In the genomic region with DNA sequence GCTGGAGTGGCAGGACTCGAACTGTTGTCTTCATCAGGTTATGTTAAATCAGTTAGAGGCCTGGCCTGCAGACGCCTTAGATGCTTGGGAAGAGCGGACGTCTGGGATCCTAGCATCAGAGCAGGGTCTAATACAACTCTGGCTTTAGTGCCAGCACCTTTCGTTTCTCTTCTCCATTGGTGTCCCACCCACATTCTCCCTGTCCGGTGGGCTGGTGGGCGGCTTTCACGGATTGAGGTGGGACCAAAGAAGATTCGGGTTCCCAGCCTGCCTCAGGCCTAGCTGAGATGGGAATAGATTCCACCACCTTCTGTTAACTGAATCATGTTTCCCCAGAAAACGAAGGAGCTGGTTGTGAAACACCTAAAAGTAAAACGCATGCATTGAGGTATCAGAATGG, we compare ENCODE assay signal across 8 cellular contexts. TPM values are rescaled to one million over a fixed set of nuclear protein-coding genes. Genes with fewer than 3 reads are reported as not detected.
A peak's percentile ranks its signal among the peaks of the same experiment; 100 is the strongest.
DNase-seq lines count a peak whose midpoint lies in the region; ATAC-seq and TF ChIP-seq lines count a peak whose summit lies in the region.

No MANE protein-coding gene starts in this region.

- H2AFZ ChIP-seq in IMR-90 (replicated peaks; ENCODE audit: low read length, poor library complexity) (no peak overlapping the region), neuronal stem cell (ENCODE audit: low read length) (peak overlapping the region; percentile 96)

- no peak overlapping the region for H3K56ac ChIP-seq in IMR-90 (ENCODE audit: extremely low read depth, insufficient read depth, low read length)

- DNase-seq in CD14-positive monocyte (ENCODE audit: low spot score) = no peak
- no peak for DNase-seq in IMR-90
- no peak for DNase-seq in neuronal stem cell (ENCODE audit: low spot score)
- no peak for DNase-seq in D341Med (ENCODE audit: low spot score)
- no peak for DNase-seq in OCI-M2 (lab: John Stamatoyannopoulos, UW; ENCODE audit: unreplicated experiment)

- no peak overlapping the region for H2BK20ac ChIP-seq in IMR-90 (ENCODE audit: low read depth, low read length)

- no peak overlapping the region for H2BK12ac ChIP-seq in neuronal stem cell (ENCODE audit: low read length)

- peaks cover 7 to 8% of the 10 kb centered on the region in 2 donors for H3K36me3 Mint-ChIP-seq in CD14-positive monocyte
- peaks cover 6% of the 10 kb centered on the region for H3K36me3 Mint-ChIP-seq in dendritic cell treated with granulocyte-macrophage colony-stimulating factor and Interleukin-4, amounts not matched to agents 40 ng/mL and 50 ng/mL, for 4 days (ENCODE audit: low read depth)

- no peak overlapping the region for H4K8ac ChIP-seq in IMR-90 (ENCODE audit: low read depth in 2 of 2, low read length in 2 of 2)
- no peak overlapping the region for H4K8ac ChIP-seq in neuronal stem cell (ENCODE audit: low read depth, low read length)

- H3K4me1 Mint-ChIP-seq in CD14-positive monocyte = peaks cover 40% of the 10 kb centered on the region
- peaks cover 30% of the 10 kb centered on the region for H3K4me1 Mint-ChIP-seq in dendritic cell treated with granulocyte-macrophage colony-stimulating factor and Interleukin-4, amounts not matched to agents 40 ng/mL and 50 ng/mL, for 4 days (ENCODE audit: low read depth)

- H2AK5ac ChIP-seq in IMR-90 (ENCODE audit: low read depth, low read length) (no peak overlapping the region), neuronal stem cell (ENCODE audit: low read depth, low read length) (no peak overlapping the region)

- dilution Hi-C loops in IMR-90 (cut with HindIII; ENCODE audit: low sequenced_read_pairs, unreplicated experiment) = no loop called here

- peaks cover 3% of the 10 kb centered on the region for H3K27me3 ChIP-seq in IMR-90 (ENCODE audit: control insufficient read depth, insufficient read depth, low read length)
- no peaks in the 10 kb centered on the region for H3K27me3 ChIP-seq in neuronal stem cell (ENCODE audit: control insufficient read depth in 3 of 3, insufficient read depth in 3 of 3, low read depth in 1 of 3, low read length in 3 of 3)

- H2BK5ac ChIP-seq in IMR-90 (ENCODE audit: low read depth, low read length, poor library complexity, severe bottlenecking) = no peak overlapping the region
- no peak overlapping the region for H2BK5ac ChIP-seq in neuronal stem cell (ENCODE audit: low read length)

- H2AK9ac ChIP-seq in IMR-90 (replicated peaks; ENCODE audit: low read depth, low read length, poor library complexity) = no peak overlapping the region

- no peaks in the 10 kb centered on the region for H3K4me1 ChIP-seq in IMR-90 (ENCODE audit: control insufficient read depth, insufficient read depth, low read length)
- H3K4me1 ChIP-seq in neuronal stem cell (ENCODE audit: control insufficient read depth in 2 of 2, insufficient read depth in 1 of 2, low read depth in 1 of 2, low read length in 2 of 2) = no peaks in the 10 kb centered on the region

- no peak overlapping the region for H4K5ac ChIP-seq in IMR-90 (ENCODE audit: low read depth, low read length)

- H3K4ac ChIP-seq in IMR-90 (ENCODE audit: low read depth, low read length) (no peak overlapping the region), neuronal stem cell (ENCODE audit: low read length) (no peak overlapping the region)

- H3K27me3 Mint-ChIP-seq in CD14-positive monocyte (ENCODE audit: low read depth in 3 of 3) = peaks cover 0 to 6% (median 0%) of the 10 kb centered on the region in 3 donors
- no peaks in the 10 kb centered on the region for H3K27me3 Mint-ChIP-seq in dendritic cell treated with granulocyte-macrophage colony-stimulating factor and Interleukin-4, amounts not matched to agents 40 ng/mL and 50 ng/mL, for 4 days

- H3K23ac ChIP-seq in IMR-90 (ENCODE audit: low read depth, low read length) (no peak overlapping the region), neuronal stem cell (ENCODE audit: low read depth, low read length, poor library complexity) (no peak overlapping the region)

- H4K91ac ChIP-seq in IMR-90 (ENCODE audit: insufficient read depth, low read depth, low read length) (no peak overlapping the region), neuronal stem cell (ENCODE audit: low read depth, low read length, poor library complexity) (no peak overlapping the region)

- H3K4me2 ChIP-seq in IMR-90 (ENCODE audit: low read depth, low read length) (peak overlapping the region; percentile 6; the same call in 1 of the 2 replicates), neuronal stem cell (ENCODE audit: insufficient read depth, low read length, poor library complexity, severe bottlenecking) (peak overlapping the region; percentile 25)

- CTCF ChIA-PET in IMR-90 (lab: Yijun Ruan, JAX) = no interaction called here

- peaks cover 0 to 14% (median 2%) of the 10 kb centered on the region in 7 donors for H3K9me3 Mint-ChIP-seq in CD14-positive monocyte
- H3K9me3 Mint-ChIP-seq in dendritic cell treated with granulocyte-macrophage colony-stimulating factor and Interleukin-4, amounts not matched to agents 40 ng/mL and 50 ng/mL, for 4 days = no peaks in the 10 kb centered on the region

- H3K36me3 ChIP-seq in IMR-90 (ENCODE audit: control insufficient read depth, insufficient read depth, low read length) = no peaks in the 10 kb centered on the region
- H3K36me3 ChIP-seq in neuronal stem cell (replicated peaks in 1 of 2; ENCODE audit: control insufficient read depth in 2 of 2, insufficient read depth in 2 of 2, low read length in 2 of 2) = no peaks in the 10 kb centered on the region

- no peak for TF ChIP-seq POLR2A in IMR-90 (IDR thresholded peaks at IDR 0.05; ENCODE audit: low read depth, low read length)

- in situ Hi-C loops in IMR-90 (cut with MboI; ENCODE audit: low sequenced_read_pairs) = no loop called here

- H3K9me3 ChIP-seq in IMR-90 (ENCODE audit: control insufficient read depth, insufficient read depth, low read length) (no peaks in the 10 kb centered on the region), neuronal stem cell (replicated peaks in 1 of 2; ENCODE audit: control insufficient read depth in 2 of 2, insufficient read depth in 1 of 2, low read depth in 1 of 2, low read length in 2 of 2) (no peaks in the 10 kb centered on the region)

- no peak overlapping the region for H2BK15ac ChIP-seq in IMR-90 (ENCODE audit: low read depth, low read length)
- H2BK15ac ChIP-seq in neuronal stem cell (ENCODE audit: low read length) = no peak overlapping the region

- POLR2A ChIA-PET in IMR-90 (lab: Charles Lee; ENCODE audit: unreplicated experiment) = no interaction called here

- TF ChIP-seq CTCF in CD14-positive monocyte (IDR thresholded peaks at IDR 0.05) = no peak
- no peak for TF ChIP-seq CTCF in IMR-90 (conservative IDR thresholded peaks at IDR 0.05; ENCODE audit: low read depth, low read length)

- no peak for TF ChIP-seq RAD21 in IMR-90 (IDR thresholded peaks at IDR 0.05; ENCODE audit: low read length)

- no TSS peak for BruUV-seq in IMR-90 (replicated peaks; lab: Mats Ljungman, UMichigan)

- peak overlapping the region; percentile 50 to 86 (median 80) for H3K27ac Mint-ChIP-seq in CD14-positive monocyte
- peak overlapping the region; percentile 81 for H3K27ac Mint-ChIP-seq in dendritic cell treated with granulocyte-macrophage colony-stimulating factor and Interleukin-4, amounts not matched to agents 40 ng/mL and 50 ng/mL, for 4 days

- H4K20me1 ChIP-seq in IMR-90 (ENCODE audit: insufficient read depth, low read length) = no peaks in the 10 kb centered on the region

- H3K9ac ChIP-seq in IMR-90 (ENCODE audit: low read depth, low read length) (no peak overlapping the region), neuronal stem cell (ENCODE audit: low read depth, low read length, poor library complexity) (no peak overlapping the region)

- 75% methylated on average over 1 of the region's 11 CpGs; no CpG with 5 or more reads in 1 of the 2 experiments for WGBS in IMR-90 (ENCODE audit: extremely low coverage in 2 of 2, insufficient read length in 1 of 2), 2 experiments
- no CpG with 5 or more reads among the region's 11 CpGs for WGBS in neuronal stem cell (ENCODE audit: extremely low coverage in 2 of 2, insufficient read length in 2 of 2, insufficient replicate concordance in 1 of 2), 2 donors

- no peaks in the 10 kb centered on the region; the same call in 1 of the 2 replicates for H3K9me1 ChIP-seq in IMR-90 (ENCODE audit: insufficient read depth, low read length)

- H3K4me3 ChIP-seq in IMR-90 (ENCODE audit: insufficient read depth, low read depth, low read length) (no peak overlapping the region), neuronal stem cell (ENCODE audit: low read length in 2 of 2) (peak overlapping the region in 1 of 2 donors; percentile 72)

- peak overlapping the region; percentile 76 to 78 for H3K4me3 Mint-ChIP-seq in CD14-positive monocyte
- H3K4me3 Mint-ChIP-seq in dendritic cell treated with granulocyte-macrophage colony-stimulating factor and Interleukin-4, amounts not matched to agents 40 ng/mL and 50 ng/mL, for 4 days = peak overlapping the region; percentile 81

- no peak overlapping the region for H3K18ac ChIP-seq in IMR-90 (ENCODE audit: low read depth, low read length)
- H3K18ac ChIP-seq in neuronal stem cell (ENCODE audit: low read length) = no peak overlapping the region

- H2BK120ac ChIP-seq in IMR-90 (ENCODE audit: low read depth, low read length) (no peak overlapping the region), neuronal stem cell (ENCODE audit: low read depth, low read length) (no peak overlapping the region)

- H3K27ac ChIP-seq in IMR-90 (ENCODE audit: insufficient read depth, low read length) = no peak overlapping the region
- no peak overlapping the region for H3K27ac ChIP-seq in neuronal stem cell (replicated peaks; ENCODE audit: low read length)

- H3K14ac ChIP-seq in IMR-90 (replicated peaks; ENCODE audit: low read depth, low read length) = no peak overlapping the region
- no peak overlapping the region for H3K14ac ChIP-seq in neuronal stem cell (ENCODE audit: low read length)

- intact Hi-C loops in CD14-positive monocyte (cut with micrococcal nuclease) = no loop called here
- intact Hi-C loops in IMR-90 (cut with micrococcal nuclease) = no loop called here
- intact Hi-C loops in dendritic cell treated with granulocyte-macrophage colony-stimulating factor and Interleukin-4, amounts not matched to agents 40 ng/mL and 50 ng/mL, for 4 days (cut with micrococcal nuclease) = no loop called here

- ATAC-seq in IMR-90 (ENCODE audit: low read depth) = no peak
- ATAC-seq in HG03135 (IDR thresholded peaks at IDR 0.05; ENCODE audit: unreplicated experiment) = no peak
- ATAC-seq in HG02938 (IDR thresholded peaks at IDR 0.05; ENCODE audit: unreplicated experiment) = no peak

- H3K79me1 ChIP-seq in IMR-90 (ENCODE audit: low read depth in 1 of 2, low read length in 2 of 2) (no peaks in the 10 kb centered on the region), neuronal stem cell (ENCODE audit: low read depth, low read length) (no peaks in the 10 kb centered on the region)

TF ChIP-seq in IMR-90, 13 proteins besides CTCF, POLR2A, EP300 and RAD21:
- no peak for TF ChIP-seq BHLHE40 (IDR thresholded peaks at IDR 0.05; ENCODE audit: low read depth, low read length)

RNA-seq across cellular contexts. Expression of gene PDK3, which starts 0.9 kb away (rescaled TPM):
- 10 to 100 TPM; 32.6 to 34.0 TPM for polyA plus RNA-seq in CD14-positive monocyte
- total RNA-seq in IMR-90 (2012; rRNA removed) = 4.8 and 5.0 TPM in 2 replicates
- polyA plus RNA-seq in IMR-90 (2012; rRNA removed) = 1.7 and 2.3 TPM in 2 replicates
- 0.70 and 1.1 TPM in 2 replicates for polyA plus RNA-seq in IMR-90 (2012; cell fraction: cytosol; rRNA removed)
- 0.41 and 1.9 TPM in 2 replicates for polyA plus RNA-seq in IMR-90 (2012; cell fraction: nucleus; rRNA removed; ENCODE audit: low replicate concordance)
- 7.9 TPM for polyA plus RNA-seq in neuronal stem cell (2013, experiment 1 of 2)
- polyA plus RNA-seq in neuronal stem cell (2013, experiment 2 of 2) = 8.0 TPM

Comparison
In these comparisons a context has a peak if more than half of its experiments do, and no peak if none do; other contexts are left out.
1. RNA of gene PDK3, which starts 0.9 kb away (polyA plus RNA-seq): 32.6 to 34.0 TPM in CD14-positive monocyte; 0.41 to 2.3 TPM in IMR-90; every median in the first group is over 10 times any median in the second.